28 cellular contexts compared by ENCODE assay signal in the genomic region with DNA sequence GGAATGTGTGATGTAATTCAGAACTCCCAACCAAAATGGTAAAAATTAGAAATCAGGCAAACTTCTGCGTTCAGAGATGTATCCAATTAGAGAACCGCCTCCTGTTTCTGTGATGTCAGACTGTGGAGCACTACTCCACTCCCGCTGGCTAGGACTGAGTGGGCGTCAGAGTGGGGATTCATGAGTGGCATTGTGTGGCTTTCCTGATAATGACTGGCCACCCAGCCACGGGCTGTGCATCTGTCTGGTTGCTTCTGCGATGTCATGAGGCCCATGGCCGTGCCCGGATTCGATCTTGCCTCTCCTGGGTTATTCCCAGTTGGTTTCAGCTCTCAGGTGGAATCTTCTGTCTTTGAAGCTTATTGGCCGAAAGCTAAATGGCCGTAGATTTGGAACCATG.
DNase-seq lines count a peak whose midpoint lies in the region; ATAC-seq, FAIRE-seq and TF ChIP-seq lines count a peak whose summit lies in the region.
"Had no signal": no experiment of that assay in that cellular context is flagged by ENCODE, and none has a peak within 500 bp of the region (broad histone marks: within the 10 kb centered on the region; RNA-seq: fewer than 3 reads in every experiment).

No MANE protein-coding gene starts in this region.

- H3K4me1 Mint-ChIP-seq in activated naive CD4-positive, alpha-beta T cell treated with anti-CD3 and anti-CD28 coated beads, Interleukin-2, amount 10 ng/mL, durations not matched to agents 7 days and 5 days = peaks cover 49% of the 10 kb centered on the region

- H3K36me3 Mint-ChIP-seq in activated naive CD4-positive, alpha-beta T cell treated with anti-CD3 and anti-CD28 coated beads, Interleukin-2, amount 10 ng/mL, durations not matched to agents 7 days and 5 days = peaks cover 24% of the 10 kb centered on the region
- H3K36me3 Mint-ChIP-seq: CD8-positive, alpha-beta T cell had no signal

- peak; percentile 81 for FAIRE-seq in bronchial epithelial cell (lab: Jason Lieb, UNC)
- FAIRE-seq: A549, D721Med, GM12878, GM12892, GM18507, GM19239 had no signal

- H3K27me3 Mint-ChIP-seq in activated naive CD4-positive, alpha-beta T cell treated with anti-CD3 and anti-CD28 coated beads, Interleukin-2, amount 10 ng/mL, durations not matched to agents 7 days and 5 days = peaks cover 18% of the 10 kb centered on the region
- H3K27me3 Mint-ChIP-seq: B cell; CD4-positive, alpha-beta T cell had no signal

- no peaks in the 10 kb centered on the region for H3K27me3 ChIP-seq in bronchial epithelial cell (ENCODE audit: control insufficient read depth, insufficient read depth, low read length)
- peaks cover 0 to 10% (median 0%) of the 10 kb centered on the region in 3 donors for H3K27me3 ChIP-seq in psoas muscle (ENCODE audit: insufficient read depth in 3 of 3, low read length in 2 of 3)

- ATAC-seq in psoas muscle (no peak), GM18520 (IDR thresholded peaks at IDR 0.05; ENCODE audit: unreplicated experiment) (no peak)
- ATAC-seq: A549; CD8-positive, alpha-beta T cell; GM12878 had no signal

- H3K27ac ChIP-seq in HEK293 (ENCODE audit: extremely low read depth, low read depth, low read length) (no peak overlapping the region), psoas muscle (no peak overlapping the region)
- H3K27ac ChIP-seq: 22Rv1, A549, C4-2B had no signal

- no peak for DNase-seq in activated naive CD4-positive, alpha-beta T cell treated with anti-CD3 and anti-CD28 coated beads, Interleukin-2, amount 10 ng/mL, durations not matched to agents 7 days and 5 days
- no peak for DNase-seq in activated naive CD4-positive, alpha-beta T cell treated with Interleukin-2 at 50 U/mL for 16 hours
- DNase-seq in bronchial epithelial cell (ENCODE audit: low read depth) (no peak), psoas muscle (no peak), T-helper 1 cell (no peak)
- DNase-seq: AML-193; Caco-2; Calu3; CD4-positive, alpha-beta T cell; CD8-positive, alpha-beta T cell; DMS 273 treated with DMSO at 0.1 percent for 48 hours; DMS153; DMS53; DMS79; DND-41; EL; GDM1 had no signal

- H3K9me3 ChIP-seq in HEK293 (ENCODE audit: control insufficient read depth, insufficient read depth, low read depth, low read length) (no peaks in the 10 kb centered on the region), psoas muscle (no peaks in the 10 kb centered on the region)
- H3K9me3 ChIP-seq: A549, Caco-2 had no signal

- peak overlapping the region; percentile 49 for H3K27ac Mint-ChIP-seq in activated naive CD4-positive, alpha-beta T cell treated with anti-CD3 and anti-CD28 coated beads, Interleukin-2, amount 10 ng/mL, durations not matched to agents 7 days and 5 days
- H3K27ac Mint-ChIP-seq: B cell; CD4-positive, alpha-beta T cell; CD8-positive, alpha-beta T cell had no signal

- intact Hi-C loops in psoas muscle (cut with DNase I) = no loop called here

- WGBS in psoas muscle, 3 donors = 82 to 85% (median 83%) methylated on average over 11 of the region's 11 CpGs

- CTCF ChIA-PET in activated naive CD4-positive, alpha-beta T cell treated with anti-CD3 and anti-CD28 coated beads, Interleukin-2, amount 10 ng/mL, durations not matched to agents 7 days and 5 days (lab: Charles Lee) = interaction anchor here (1.3 kb wide), 1 partner anchor 35 kb away, joined by 4 read pairs; no protein-coding TSS in a partner anchor
- CTCF ChIA-PET in HEK293 (lab: Yijun Ruan, JAX) = interaction anchor here (0.6 to 0.9 kb wide), 2 partner anchors 32 to 213 kb away, joined by 3 to 5 read pairs; no protein-coding TSS in a partner anchor

- H3K4me1 ChIP-seq in HEK293 (ENCODE audit: control insufficient read depth, insufficient read depth, low read length) = no peaks in the 10 kb centered on the region
- no peaks in the 10 kb centered on the region for H3K4me1 ChIP-seq in psoas muscle
- H3K4me1 ChIP-seq: A549, Caco-2 had no signal

- POLR2A ChIA-PET in HEK293 (lab: Yijun Ruan, JAX) = no interaction called here

- H3K36me3 ChIP-seq in HEK293 (ENCODE audit: control insufficient read depth in 2 of 2, insufficient read depth in 1 of 2, low read length in 2 of 2) = no peaks in the 10 kb centered on the region
- H3K36me3 ChIP-seq in bronchial epithelial cell (ENCODE audit: control insufficient read depth, insufficient read depth, low read length) = no peaks in the 10 kb centered on the region
- H3K36me3 ChIP-seq in psoas muscle (ENCODE audit: insufficient read depth in 1 of 2, low read depth in 1 of 2) = no peaks in the 10 kb centered on the region

- H3K4me3 Mint-ChIP-seq in activated naive CD4-positive, alpha-beta T cell treated with anti-CD3 and anti-CD28 coated beads, Interleukin-2, amount 10 ng/mL, durations not matched to agents 7 days and 5 days = no peak overlapping the region
- H3K4me3 Mint-ChIP-seq: B cell; CD4-positive, alpha-beta T cell; CD8-positive, alpha-beta T cell had no signal

- H3K4me3 ChIP-seq in HEK293 (ENCODE audit: low read depth, low read length) = no peak overlapping the region
- H3K4me3 ChIP-seq in bronchial epithelial cell (ENCODE audit: low read depth, low read length) = no peak overlapping the region
- H3K4me3 ChIP-seq in psoas muscle = no peak overlapping the region
- H3K4me3 ChIP-seq: A549, GM12878 had no signal

- no peaks in the 10 kb centered on the region for H3K9me3 Mint-ChIP-seq in activated naive CD4-positive, alpha-beta T cell treated with anti-CD3 and anti-CD28 coated beads, Interleukin-2, amount 10 ng/mL, durations not matched to agents 7 days and 5 days
- H3K9me3 Mint-ChIP-seq: CD4-positive, alpha-beta T cell; CD8-positive, alpha-beta T cell had no signal

- TF ChIP-seq CTCF in HEK293 (tag by site-specific recombination; IDR thresholded peaks at IDR 0.05) (no peak), bronchial epithelial cell (IDR thresholded peaks at IDR 0.05; ENCODE audit: insufficient read depth, low read length, severe bottlenecking) (no peak), psoas muscle (IDR thresholded peaks at IDR 0.05) (no peak)

TF ChIP-seq in HEK293, 187 proteins besides CTCF, POLR2A, EP300 and RAD21:
- TF ChIP-seq PRDM1 (tag by site-specific recombination; IDR thresholded peaks at IDR 0.05) (no peak), EGR2 (tag by site-specific recombination; IDR thresholded peaks at IDR 0.05; ENCODE audit: low read depth) (0 out of 2 replicates have a peak, but pooled peaks have one; percentile 17), ZNF585B (tag by site-specific recombination; IDR thresholded peaks at IDR 0.05) (no peak), ZFHX2 (tag by site-specific recombination; conservative IDR thresholded peaks at IDR 0.05) (0 out of 2 replicates have a peak, but pooled peaks have one; percentile 21)
- TF ChIP-seq, protein P1, sequence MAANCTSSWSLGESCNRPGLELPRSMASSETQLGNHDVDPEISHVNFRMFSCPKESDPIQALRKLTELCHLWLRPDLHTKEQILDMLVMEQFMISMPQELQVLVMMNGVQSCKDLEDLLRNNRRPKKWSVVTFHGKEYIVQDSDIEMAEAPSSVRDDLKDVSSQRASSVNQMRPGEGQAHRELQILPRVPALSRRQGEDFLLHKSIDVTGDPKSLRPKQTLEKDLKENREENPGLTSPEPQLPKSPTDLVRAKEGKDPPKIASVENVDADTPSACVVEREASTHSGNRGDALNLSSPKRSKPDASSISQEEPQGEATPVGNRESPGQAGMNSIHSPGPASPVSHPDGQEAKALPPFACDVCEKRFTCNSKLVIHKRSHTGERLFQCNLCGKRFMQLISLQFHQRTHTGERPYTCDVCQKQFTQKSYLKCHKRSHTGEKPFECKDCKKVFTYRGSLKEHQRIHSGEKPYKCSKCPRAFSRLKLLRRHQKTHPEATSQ (tag by site-specific recombination; IDR thresholded peaks at IDR 0.05) = no peak
TF ChIP-seq in HEK293: peak in this region for 2.
